11 cellular contexts compared by ENCODE assay signal in genomic region chr5:142507528-142507927, GRCh38.
A peak's percentile ranks its signal among the peaks of the same experiment; 100 is the strongest.
DNase-seq lines count a peak whose midpoint lies in the region; ATAC-seq and TF ChIP-seq lines count a peak whose summit lies in the region.
"Had no signal": no experiment of that assay in that cellular context is flagged by ENCODE, and none has a peak within 500 bp of the region (broad histone marks: within the 10 kb centered on the region; RNA-seq: fewer than 3 reads in every experiment).

No MANE protein-coding gene starts in this region.

- H3K4me3 ChIP-seq in mammary epithelial cell (replicated peaks in 1 of 3; ENCODE audit: insufficient read depth in 1 of 3, low read depth in 2 of 3, low read length in 3 of 3) (no peak overlapping the region), breast epithelium (no peak overlapping the region), esophagus muscularis mucosa (no peak overlapping the region), SJCRH30 (no peak overlapping the region)

- H3K4me3 Mint-ChIP-seq in stimulated activated memory B cell treated with anti-CD40 and anti-IgM and Interleukin-4, amounts not matched to agents 10 μg/mL and 1 μg/mL and 100 μg/mL, for 72 hours, result no peak overlapping the region
- H3K4me3 Mint-ChIP-seq: B cell had no signal

- TF ChIP-seq POLR2A in breast epithelium (IDR thresholded peaks at IDR 0.05), result no peak
- TF ChIP-seq POLR2A in esophagus muscularis mucosa (IDR thresholded peaks at IDR 0.05; ENCODE audit: low read depth), result no peak

- no peak overlapping the region for H3K4me2 ChIP-seq in mammary epithelial cell (ENCODE audit: insufficient read depth, low read depth, low read length)

- H3K79me2 ChIP-seq in mammary epithelial cell (ENCODE audit: insufficient read depth, low read length), result no peaks in the 10 kb centered on the region

- in situ Hi-C loops in mammary epithelial cell (cut with MboI; ENCODE audit: low sequenced_read_pairs in 2 of 2), result no loop called here

- TF ChIP-seq CTCF in mammary epithelial cell (conservative IDR thresholded peaks at IDR 0.05 in 1 of 2, IDR thresholded peaks at IDR 0.05 in 1 of 2; ENCODE audit: extremely low read depth in 1 of 2, insufficient read depth in 1 of 2, low read depth in 1 of 2, low read length in 2 of 2) (no peak), breast epithelium (IDR thresholded peaks at IDR 0.05) (no peak), esophagus muscularis mucosa (IDR thresholded peaks at IDR 0.05) (no peak)

- no peak overlapping the region for H3K9ac ChIP-seq in mammary epithelial cell (ENCODE audit: insufficient read depth, low read length)

- H3K36me3 Mint-ChIP-seq in stimulated activated memory B cell treated with anti-CD40 and anti-IgM and Interleukin-4, amounts not matched to agents 10 μg/mL and 1 μg/mL and 100 μg/mL, for 72 hours, result no peaks in the 10 kb centered on the region

- no TSS peak for BruUV-seq in mammary epithelial cell (replicated peaks; lab: Mats Ljungman, UMichigan)

- H3K27me3 ChIP-seq in mammary epithelial cell (ENCODE audit: insufficient read depth, low read length) (no peaks in the 10 kb centered on the region), breast epithelium (no peaks in the 10 kb centered on the region), esophagus muscularis mucosa (no peaks in the 10 kb centered on the region), SJCRH30 (no peaks in the 10 kb centered on the region)

- H3K27ac Mint-ChIP-seq in stimulated activated memory B cell treated with anti-CD40 and anti-IgM and Interleukin-4, amounts not matched to agents 10 μg/mL and 1 μg/mL and 100 μg/mL, for 72 hours, result no peak overlapping the region
- H3K27ac Mint-ChIP-seq: B cell had no signal

- intact Hi-C loops in mammary epithelial cell (cut with micrococcal nuclease), result no loop called here
- intact Hi-C loops in breast epithelium (cut with DNase I; ENCODE audit: low total_unique reads), result no loop called here
- intact Hi-C loops in esophagus muscularis mucosa (cut with DNase I), result no loop called here

- H3K27ac ChIP-seq in mammary epithelial cell (ENCODE audit: insufficient read depth, low read depth, low read length), result no peak overlapping the region
- H3K27ac ChIP-seq in breast epithelium, result no peak overlapping the region
- H3K27ac ChIP-seq in esophagus muscularis mucosa (replicated peaks in 1 of 4), result peak overlapping the region in 3 of 4 donors; percentile 36 to 52 (median 51)
- H3K27ac ChIP-seq in SJCRH30, result no peak overlapping the region
- H3K27ac ChIP-seq: neutrophil had no signal

- H3K9me3 Mint-ChIP-seq in stimulated activated memory B cell treated with anti-CD40 and anti-IgM and Interleukin-4, amounts not matched to agents 10 μg/mL and 1 μg/mL and 100 μg/mL, for 72 hours, result no peaks in the 10 kb centered on the region

- 85% methylated on average over 9 of the region's 9 CpGs for WGBS in mammary epithelial cell (ENCODE audit: low coverage, missing lambda C conversion rate)
- 76% methylated on average over 9 of the region's 9 CpGs for WGBS in esophagus muscularis mucosa

- H2AFZ ChIP-seq in mammary epithelial cell (ENCODE audit: low read depth, low read length), result no peak overlapping the region

- no peaks in the 10 kb centered on the region for H3K4me1 Mint-ChIP-seq in stimulated activated memory B cell treated with anti-CD40 and anti-IgM and Interleukin-4, amounts not matched to agents 10 μg/mL and 1 μg/mL and 100 μg/mL, for 72 hours
- H3K4me1 Mint-ChIP-seq: B cell had no signal

- DNase-seq in mammary epithelial cell (peak; percentile 25), breast epithelium (ENCODE audit: low spot score in 2 of 2) (no peak), esophagus muscularis mucosa (ENCODE audit: extremely low spot score) (no peak), SJCRH30 (no peak)
- DNase-seq: amygdala had no signal

- no peaks in the 10 kb centered on the region for H4K20me1 ChIP-seq in mammary epithelial cell (ENCODE audit: insufficient read depth, low read length)

- H3K9me3 ChIP-seq in mammary epithelial cell (replicated peaks; ENCODE audit: insufficient read depth, low read length) (no peaks in the 10 kb centered on the region), breast epithelium (no peaks in the 10 kb centered on the region), esophagus muscularis mucosa (no peaks in the 10 kb centered on the region), SJCRH30 (replicated peaks) (no peaks in the 10 kb centered on the region)
- H3K9me3 ChIP-seq: neutrophil had no signal

- peaks cover 30% of the 10 kb centered on the region for H3K27me3 Mint-ChIP-seq in stimulated activated memory B cell treated with anti-CD40 and anti-IgM and Interleukin-4, amounts not matched to agents 10 μg/mL and 1 μg/mL and 100 μg/mL, for 72 hours

- H3K4me1 ChIP-seq in mammary epithelial cell (ENCODE audit: insufficient read depth, low read length) (peaks cover 15% of the 10 kb centered on the region), breast epithelium (no peaks in the 10 kb centered on the region), esophagus muscularis mucosa (peaks cover 0 to 29% (median 16%) of the 10 kb centered on the region in 4 donors), SJCRH30 (peaks cover 5% of the 10 kb centered on the region; the same call in 1 of the 2 replicates)

- TF ChIP-seq EP300 in esophagus muscularis mucosa (IDR thresholded peaks at IDR 0.05), result no peak

- CTCF ChIA-PET in mammary epithelial cell (lab: Charles Lee; ENCODE audit: low non-redundant PET), result interaction anchor here (0.6 kb wide), 1 partner anchor 320 kb away, joined by 3 read pairs; no protein-coding TSS in a partner anchor

- peak; percentile 65 for ATAC-seq in HG03196 (IDR thresholded peaks at IDR 0.05; ENCODE audit: unreplicated experiment)
- peak; percentile 78 for ATAC-seq in stimulated activated memory B cell treated with anti-CD40 and anti-IgM and Interleukin-4, amounts not matched to agents 10 μg/mL and 1 μg/mL and 100 μg/mL, for 72 hours
- no peak for ATAC-seq in HG03442 (IDR thresholded peaks at IDR 0.05; ENCODE audit: unreplicated experiment)
- no peak for ATAC-seq in HG02938 (IDR thresholded peaks at IDR 0.05; ENCODE audit: unreplicated experiment)

- no peaks in the 10 kb centered on the region for H3K36me3 ChIP-seq in mammary epithelial cell (ENCODE audit: insufficient read depth, low read length)
- H3K36me3 ChIP-seq in breast epithelium, result no peaks in the 10 kb centered on the region
- H3K36me3 ChIP-seq in esophagus muscularis mucosa, result no peaks in the 10 kb centered on the region
- H3K36me3 ChIP-seq in SJCRH30, result no peaks in the 10 kb centered on the region
- H3K36me3 ChIP-seq: neutrophil had no signal

- dilution Hi-C loops in mammary epithelial cell (cut with HindIII; ENCODE audit: low sequenced_read_pairs), result no loop called here

Comparison
In these comparisons a context has a peak if more than half of its experiments do, and no peak if none do; other contexts are left out.
1. H3K27ac ChIP-seq: peak in esophagus muscularis mucosa (3 of 4); none in mammary epithelial cell (single experiment), breast epithelium (0 of 2) and SJCRH30 (single experiment).
2. ATAC-seq: peak in HG03196 (single experiment) and stimulated activated memory B cell treated with anti-CD40 and anti-IgM and Interleukin-4, amounts not matched to agents 10 μg/mL and 1 μg/mL and 100 μg/mL, for 72 hours (single experiment); none in HG03442 (single experiment) and HG02938 (single experiment).